Comparison of ENCODE assay signal across 31 cellular contexts in genomic region chr1:41699861-41700248, GRCh38.
"Had no signal": no experiment of that assay in that cellular context is flagged by ENCODE, and none has a peak within 500 bp of the region (broad histone marks: within the 10 kb centered on the region; RNA-seq: fewer than 3 reads in every experiment).

No MANE protein-coding gene starts in this region.

- H3K27ac ChIP-seq: epithelial cell of prostate, esophagus squamous epithelium, left ventricle myocardium inferior, neutrophil, right lobe of liver, thyroid gland, upper lobe of left lung, vagina had no signal

- H3K27me3 Mint-ChIP-seq: activated CD4-positive, alpha-beta memory T cell treated with anti-CD3 and anti-CD28 coated beads, Interleukin-2, amount 10 ng/mL, durations not matched to agents 7 days and 5 days; activated CD4-positive, alpha-beta T cell treated with anti-CD3 and anti-CD28 coated beads, Interleukin-2, amount 10 ng/mL, durations not matched to agents 7 days and 5 days; activated CD8-positive, alpha-beta memory T cell treated with anti-CD3 and anti-CD28 coated beads, Interleukin-2, amount 10 ng/mL, durations not matched to agents 7 days and 5 days; activated naive CD4-positive, alpha-beta T cell treated with anti-CD3 and anti-CD28 coated beads, Interleukin-2, amount 50 U/mL, for 24 hours; activated naive CD8-positive, alpha-beta T cell treated with anti-CD3 and anti-CD28 coated beads, Interleukin-2, amount 50 U/mL, for 24 hours; natural killer cell treated with Interleukin-12 subunit alpha and Interleukin-12 subunit beta and Interleukin-15 and Interleukin-18, amount 100 ng/mL, for 72 hours; stimulated activated naive CD8-positive, alpha-beta T cell treated with anti-CD3 and anti-CD28 coated beads, Interleukin-15, amount 100 ng/mL, for 72 hours had no signal

- H3K9me3 ChIP-seq: esophagus squamous epithelium, left ventricle myocardium inferior, neutrophil, right lobe of liver, thyroid gland, upper lobe of left lung, vagina had no signal

- H3K4me3 Mint-ChIP-seq: activated CD4-positive, alpha-beta memory T cell treated with anti-CD3 and anti-CD28 coated beads, Interleukin-2, amount 10 ng/mL, durations not matched to agents 7 days and 5 days; activated CD4-positive, alpha-beta T cell treated with anti-CD3 and anti-CD28 coated beads, Interleukin-2, amount 10 ng/mL, durations not matched to agents 7 days and 5 days; activated CD8-positive, alpha-beta memory T cell treated with anti-CD3 and anti-CD28 coated beads, Interleukin-2, amount 10 ng/mL, durations not matched to agents 7 days and 5 days; activated naive CD4-positive, alpha-beta T cell treated with anti-CD3 and anti-CD28 coated beads, Interleukin-2, amount 50 U/mL, for 24 hours; activated naive CD8-positive, alpha-beta T cell treated with anti-CD3 and anti-CD28 coated beads, Interleukin-2, amount 50 U/mL, for 24 hours; activated T-helper 1 cell treated with anti-CD3 and anti-CD28 coated beads, Interleukin-12 subunit alpha, Interleukin-12 subunit beta, Interleukin-2, Interleukin-4 antibody, amounts not matched to agents 30 ng/mL and 10 ng/mL and 1 ng/mL, durations not matched to agents 14 hours and 24 hours and 36 hours; natural killer cell treated with Interleukin-12 subunit alpha and Interleukin-12 subunit beta and Interleukin-15 and Interleukin-18, amount 100 ng/mL, for 72 hours; stimulated activated naive CD8-positive, alpha-beta T cell treated with anti-CD3 and anti-CD28 coated beads, Interleukin-15, amount 100 ng/mL, for 72 hours had no signal

- H3K4me1 ChIP-seq: right lobe of liver, thyroid gland, upper lobe of left lung, vagina had no signal

- H3K36me3 ChIP-seq: esophagus squamous epithelium, left ventricle myocardium inferior, neutrophil, right lobe of liver, thyroid gland, upper lobe of left lung, vagina had no signal

- H3K27me3 ChIP-seq: esophagus squamous epithelium, neutrophil, right lobe of liver, thyroid gland, upper lobe of left lung, vagina had no signal

- DNase-seq: activated CD4-positive, alpha-beta memory T cell treated with anti-CD3 and anti-CD28 coated beads, Interleukin-2, amount 10 ng/mL, durations not matched to agents 7 days and 5 days; activated CD4-positive, alpha-beta T cell treated with anti-CD3 and anti-CD28 coated beads for 1 hour; activated CD4-positive, alpha-beta T cell treated with anti-CD3 and anti-CD28 coated beads, Interleukin-2, amount 10 ng/mL, durations not matched to agents 7 days and 5 days; activated gamma-delta T cell; activated naive CD8-positive, alpha-beta T cell treated with anti-CD3 and anti-CD28 coated beads, Interleukin-2, amount 50 U/mL, for 24 hours; activated T-cell treated with anti-CD3 and anti-CD28 coated beads for 4 hours; amygdala; caudate nucleus; dermis blood vessel endothelial cell; effector CD4-positive, alpha-beta T cell; esophagus squamous epithelium; glutamatergic neuron; islet precursor cell; left ventricle myocardium inferior; mesendoderm; right lobe of liver; stimulated activated CD4-positive, alpha-beta T cell treated with anti-CD3 and anti-CD28 coated beads, Interleukin-2, amount 100 ng/mL, for 48 hours; stimulated activated naive CD8-positive, alpha-beta T cell treated with anti-CD3 and anti-CD28 coated beads, Interleukin-15, amount 100 ng/mL, for 72 hours; substantia nigra; T-helper 2 cell; thyroid gland; upper lobe of left lung had no signal

- H3K36me3 Mint-ChIP-seq: activated CD8-positive, alpha-beta memory T cell treated with anti-CD3 and anti-CD28 coated beads, Interleukin-2, amount 10 ng/mL, durations not matched to agents 7 days and 5 days; natural killer cell treated with Interleukin-12 subunit alpha and Interleukin-12 subunit beta and Interleukin-15 and Interleukin-18, amount 100 ng/mL, for 72 hours had no signal

- H3K9me3 Mint-ChIP-seq: activated CD4-positive, alpha-beta memory T cell treated with anti-CD3 and anti-CD28 coated beads, Interleukin-2, amount 10 ng/mL, durations not matched to agents 7 days and 5 days; activated CD4-positive, alpha-beta T cell treated with anti-CD3 and anti-CD28 coated beads, Interleukin-2, amount 10 ng/mL, durations not matched to agents 7 days and 5 days; activated naive CD4-positive, alpha-beta T cell treated with anti-CD3 and anti-CD28 coated beads, Interleukin-2, amount 50 U/mL, for 24 hours; activated naive CD8-positive, alpha-beta T cell treated with anti-CD3 and anti-CD28 coated beads, Interleukin-2, amount 50 U/mL, for 24 hours; activated T-helper 1 cell treated with anti-CD3 and anti-CD28 coated beads, Interleukin-12 subunit alpha, Interleukin-12 subunit beta, Interleukin-2, Interleukin-4 antibody, amounts not matched to agents 30 ng/mL and 10 ng/mL and 1 ng/mL, durations not matched to agents 14 hours and 24 hours and 36 hours; natural killer cell treated with Interleukin-12 subunit alpha and Interleukin-12 subunit beta and Interleukin-15 and Interleukin-18, amount 100 ng/mL, for 72 hours; stimulated activated naive CD8-positive, alpha-beta T cell treated with anti-CD3 and anti-CD28 coated beads, Interleukin-15, amount 100 ng/mL, for 72 hours had no signal

- H3K27ac Mint-ChIP-seq: activated CD4-positive, alpha-beta memory T cell treated with anti-CD3 and anti-CD28 coated beads, Interleukin-2, amount 10 ng/mL, durations not matched to agents 7 days and 5 days; activated CD4-positive, alpha-beta T cell treated with anti-CD3 and anti-CD28 coated beads, Interleukin-2, amount 10 ng/mL, durations not matched to agents 7 days and 5 days; activated naive CD4-positive, alpha-beta T cell treated with anti-CD3 and anti-CD28 coated beads, Interleukin-2, amount 50 U/mL, for 24 hours; activated T-helper 1 cell treated with anti-CD3 and anti-CD28 coated beads, Interleukin-12 subunit alpha, Interleukin-12 subunit beta, Interleukin-2, Interleukin-4 antibody, amounts not matched to agents 30 ng/mL and 10 ng/mL and 1 ng/mL, durations not matched to agents 14 hours and 24 hours and 36 hours; progenitor cell of endocrine pancreas had no signal

- ATAC-seq: right lobe of liver; stimulated activated naive CD8-positive, alpha-beta T cell treated with anti-CD3 and anti-CD28 coated beads, Interleukin-15, amount 100 ng/mL, for 72 hours had no signal

- H3K4me3 ChIP-seq: esophagus squamous epithelium, left ventricle myocardium inferior, lung, right lobe of liver, thyroid gland, upper lobe of left lung, vagina had no signal
